Comparison of ENCODE assay signal across 6 cellular contexts in the genomic region with DNA sequence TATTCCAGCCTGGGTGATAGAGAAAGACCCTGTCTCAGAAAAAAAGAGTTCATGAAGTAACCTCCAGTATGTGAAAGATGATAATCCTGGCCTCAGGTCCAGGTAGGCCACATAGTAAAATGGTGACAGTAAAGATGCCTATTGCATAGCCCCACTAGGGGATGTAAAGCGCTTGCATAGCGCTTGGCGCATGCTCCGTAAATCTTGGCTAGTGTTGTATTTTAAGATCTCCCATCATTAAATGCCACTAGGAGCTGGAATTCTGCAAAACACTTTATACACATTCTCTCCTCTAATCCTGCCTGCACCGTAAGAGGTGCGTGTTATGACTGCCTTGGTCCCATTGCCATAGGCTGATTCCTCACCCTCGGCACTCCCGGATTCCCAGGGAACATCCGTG.
"Had no signal": no experiment of that assay in that cellular context is flagged by ENCODE, and none has a peak within 500 bp of the region (broad histone marks: within the 10 kb centered on the region; RNA-seq: fewer than 3 reads in every experiment).

No MANE protein-coding gene starts in this region.

- H3K4me3 Mint-ChIP-seq: H9 had no signal

- FAIRE-seq: H54 had no signal

- DNase-seq: GOT3, H9, HCEC 1CT, IMR-90, KBM-7 had no signal

- H3K27ac Mint-ChIP-seq: H9 had no signal
